ENCODE assay signal across 37 cellular contexts in genomic region chr17:51604299-51605020, GRCh38.
A peak's percentile ranks its signal among the peaks of the same experiment; 100 is the strongest.
DNase-seq lines count a peak whose midpoint lies in the region; ATAC-seq, FAIRE-seq and TF ChIP-seq lines count a peak whose summit lies in the region.
"Had no signal": no experiment of that assay in that cellular context is flagged by ENCODE, and none has a peak within 500 bp of the region (broad histone marks: within the 10 kb centered on the region; RNA-seq: fewer than 3 reads in every experiment).

No MANE protein-coding gene starts in this region.

- no TSS peak for BruUV-seq in HepG2 (replicated peaks; lab: Mats Ljungman, UMichigan)

- FAIRE-seq in HepG2 (lab: Jason Lieb, UNC), result no peak
- FAIRE-seq: A204.1, D721Med had no signal

- no peak for DNase-seq in heart left ventricle
- DNase-seq in left ventricle myocardium inferior, result no peak
- no peak for DNase-seq in left ventricle myocardium superior
- no peak for DNase-seq in Right ventricle myocardium inferior (ENCODE audit: missing footprints)
- no peak for DNase-seq in HepG2 (ENCODE audit: low spot score)
- no peak for DNase-seq in right lobe of liver
- DNase-seq in activated T-cell treated with anti-CD3 and anti-CD28 coated beads, Interleukin-2, amount 50 U/mL, for 24 hours, result no peak
- DNase-seq: 8988T; ACHN; AML-193; BE2C; C1 segment of cervical spinal cord; Caco-2; Calu3; CD4-positive, alpha-beta memory T cell; CD4-positive, alpha-beta T cell; CD4-positive, CD25-positive, alpha-beta regulatory T cell; CD8-positive, alpha-beta memory T cell; CD8-positive, alpha-beta T cell; COR-L47; DMS 273 treated with DMSO at 0.1 percent for 48 hours; DMS153; DMS53; DMS79; DMS79 treated with DMSO at 0.1 percent for 48 hours; DND-41; EL had no signal

- no peaks in the 10 kb centered on the region for H3K27me3 Mint-ChIP-seq in nephron (ENCODE audit: low read depth)
- H3K27me3 Mint-ChIP-seq in activated T-cell treated with anti-CD3 and anti-CD28 coated beads, Interleukin-2, amount 50 U/mL, for 24 hours, result no peaks in the 10 kb centered on the region
- H3K27me3 Mint-ChIP-seq: B cell; CD4-positive, alpha-beta T cell had no signal

- TF ChIP-seq EP300 in HepG2 (IDR thresholded peaks at IDR 0.05; ENCODE audit: low read depth in 2 of 2, low read length in 2 of 2) (no peak), HepG2 (CRISPR knock-in tag; IDR thresholded peaks at IDR 0.05; ENCODE audit: borderline replicate concordance) (no peak)

- no peak overlapping the region for H3K4me2 ChIP-seq in HepG2 (ENCODE audit: low read depth, low read length)
- H3K4me2 ChIP-seq: A549; BLaER1; BLaER1 treated with 17β-estradiol and CSF1 and Interleukin-3, amounts not matched to agents 10 nM and 100 nM had no signal

- H3K27me3 ChIP-seq in heart left ventricle, result no peaks in the 10 kb centered on the region
- no peaks in the 10 kb centered on the region for H3K27me3 ChIP-seq in left ventricle myocardium inferior (ENCODE audit: low read depth)
- H3K27me3 ChIP-seq in HepG2 (ENCODE audit: control insufficient read depth in 1 of 2, insufficient read depth in 2 of 2, low read length in 2 of 2), result 0 out of 5 replicates have a peak, but pooled peaks cover 0 to 4% of the 10 kb centered on the region in 2 experiments
- no peaks in the 10 kb centered on the region for H3K27me3 ChIP-seq in right lobe of liver
- H3K27me3 ChIP-seq: BE2C; BLaER1; BLaER1 treated with 17β-estradiol and CSF1 and Interleukin-3, amounts not matched to agents 10 nM and 100 nM had no signal

- peak overlapping the region in 2 of 3 experiments; percentile 70 to 88 for H3K27ac Mint-ChIP-seq in nephron
- no peak overlapping the region for H3K27ac Mint-ChIP-seq in activated T-cell treated with anti-CD3 and anti-CD28 coated beads, Interleukin-2, amount 50 U/mL, for 24 hours
- H3K27ac Mint-ChIP-seq: B cell; CD14-positive monocyte; CD4-positive, alpha-beta memory T cell; CD4-positive, alpha-beta T cell; CD4-positive, CD25-positive, alpha-beta regulatory T cell; CD8-positive, alpha-beta memory T cell; CD8-positive, alpha-beta T cell had no signal

- in situ Hi-C loops in HepG2 (cut with HindIII; ENCODE audit: extremely low pct_ligation_motif_present, low pct_unique_long_range_greater_than_20kb), result no loop called here

- H3K4me3 ChIP-seq in heart left ventricle, result no peak overlapping the region
- no peak overlapping the region for H3K4me3 ChIP-seq in left ventricle myocardium inferior
- no peak overlapping the region for H3K4me3 ChIP-seq in HepG2 (replicated peaks in 1 of 3; ENCODE audit: insufficient read depth in 1 of 3, low read depth in 2 of 3, low read length in 3 of 3)
- no peak overlapping the region for H3K4me3 ChIP-seq in right lobe of liver
- H3K4me3 ChIP-seq: A549; BLaER1; BLaER1 treated with 17β-estradiol and CSF1 and Interleukin-3, amounts not matched to agents 10 nM and 100 nM had no signal

- ATAC-seq in heart left ventricle (peak; percentile 38 to 78 (median 52)), left ventricle myocardium superior (peak; percentile 66), Right ventricle myocardium inferior (no peak), HepG2 (no peak), right lobe of liver (no peak)
- ATAC-seq: A549; CD8-positive, alpha-beta T cell had no signal

- intact Hi-C loops in heart left ventricle (cut with DNase I), result loop anchor here in 1 of 10 donors (10.0 kb wide), 1 partner anchor 70 kb away; no protein-coding TSS in a partner anchor
- intact Hi-C loops in left ventricle myocardium inferior (cut with micrococcal nuclease), result no loop called here
- intact Hi-C loops in left ventricle myocardium superior (cut with micrococcal nuclease), result no loop called here
- intact Hi-C loops in Right ventricle myocardium inferior (cut with DNase I), result no loop called here
- intact Hi-C loops in HepG2 (cut with micrococcal nuclease; ENCODE audit: unreplicated experiment), result no loop called here
- intact Hi-C loops in right lobe of liver (cut with DNase I), result no loop called here

- no peak overlapping the region for H2AFZ ChIP-seq in HepG2 (ENCODE audit: low read length)

- no peaks in the 10 kb centered on the region for H3K79me2 ChIP-seq in HepG2 (ENCODE audit: insufficient read depth, low read length)

- peaks cover 2% of the 10 kb centered on the region for H3K9me3 Mint-ChIP-seq in nephron
- no peaks in the 10 kb centered on the region for H3K9me3 Mint-ChIP-seq in activated T-cell treated with anti-CD3 and anti-CD28 coated beads, Interleukin-2, amount 50 U/mL, for 24 hours
- H3K9me3 Mint-ChIP-seq: CD4-positive, alpha-beta memory T cell; CD4-positive, alpha-beta T cell; CD8-positive, alpha-beta memory T cell; CD8-positive, alpha-beta T cell had no signal

- no peak overlapping the region for H3K4me3 Mint-ChIP-seq in nephron
- H3K4me3 Mint-ChIP-seq in activated T-cell treated with anti-CD3 and anti-CD28 coated beads, Interleukin-2, amount 50 U/mL, for 24 hours, result no peak overlapping the region
- H3K4me3 Mint-ChIP-seq: B cell; CD14-positive monocyte; CD4-positive, alpha-beta memory T cell; CD4-positive, alpha-beta T cell; CD4-positive, CD25-positive, alpha-beta regulatory T cell; CD8-positive, alpha-beta memory T cell; CD8-positive, alpha-beta T cell had no signal

- no peak overlapping the region for H3K27ac ChIP-seq in heart left ventricle
- no peak overlapping the region for H3K27ac ChIP-seq in left ventricle myocardium inferior (replicated peaks)
- no peak overlapping the region for H3K27ac ChIP-seq in HepG2 (ENCODE audit: extremely low read length, insufficient read depth, low read length)
- no peak overlapping the region for H3K27ac ChIP-seq in right lobe of liver
- H3K27ac ChIP-seq: 22Rv1; A549; BLaER1; BLaER1 treated with 17β-estradiol and CSF1 and Interleukin-3, amounts not matched to agents 10 nM and 100 nM; C4-2B had no signal

- H4K20me1 ChIP-seq in HepG2 (ENCODE audit: insufficient read depth, low read length), result no peaks in the 10 kb centered on the region
- H4K20me1 ChIP-seq: BLaER1; BLaER1 treated with 17β-estradiol and CSF1 and Interleukin-3, amounts not matched to agents 10 nM and 100 nM had no signal

- WGBS in heart left ventricle, 4 donors, result 19 to 28% (median 23%) methylated on average over 2 of the region's 2 CpGs
- 45% methylated on average over 2 of the region's 2 CpGs for WGBS in HepG2 (ENCODE audit: low lambda C conversion rate)
- 45% methylated on average over 2 of the region's 2 CpGs for WGBS in right lobe of liver (ENCODE audit: insufficient coverage, low coverage, low lambda C conversion rate, missing lambda C conversion rate)

- POLR2A ChIA-PET in HepG2 (lab: Yijun Ruan, JAX), result no interaction called here

- no peak for TF ChIP-seq CTCF in heart left ventricle (IDR thresholded peaks at IDR 0.05)
- TF ChIP-seq CTCF in left ventricle myocardium inferior (IDR thresholded peaks at IDR 0.05; ENCODE audit: borderline replicate concordance), result no peak
- TF ChIP-seq CTCF in HepG2 (CRISPR knock-in tag; IDR thresholded peaks at IDR 0.05), result no peak
- no peak for TF ChIP-seq CTCF in right lobe of liver (IDR thresholded peaks at IDR 0.05)
- TF ChIP-seq CTCF in nephron (IDR thresholded peaks at IDR 0.05; ENCODE audit: unreplicated experiment in 3 of 3), result no peak

- peaks cover 19% of the 10 kb centered on the region for H3K4me1 Mint-ChIP-seq in nephron
- no peaks in the 10 kb centered on the region for H3K4me1 Mint-ChIP-seq in activated T-cell treated with anti-CD3 and anti-CD28 coated beads, Interleukin-2, amount 50 U/mL, for 24 hours (ENCODE audit: low read depth)
- H3K4me1 Mint-ChIP-seq: B cell; CD14-positive monocyte; CD4-positive, alpha-beta memory T cell; CD4-positive, CD25-positive, alpha-beta regulatory T cell; CD8-positive, alpha-beta memory T cell had no signal

- no peaks in the 10 kb centered on the region for H3K36me3 Mint-ChIP-seq in nephron (ENCODE audit: low read depth)
- H3K36me3 Mint-ChIP-seq in activated T-cell treated with anti-CD3 and anti-CD28 coated beads, Interleukin-2, amount 50 U/mL, for 24 hours (ENCODE audit: low read depth), result no peaks in the 10 kb centered on the region
- H3K36me3 Mint-ChIP-seq: CD14-positive monocyte; CD4-positive, alpha-beta memory T cell; CD4-positive, CD25-positive, alpha-beta regulatory T cell; CD8-positive, alpha-beta memory T cell; CD8-positive, alpha-beta T cell had no signal

- H3K9ac ChIP-seq in HepG2 (ENCODE audit: insufficient read depth, low read depth, low read length), result no peak overlapping the region
- H3K9ac ChIP-seq: BLaER1; BLaER1 treated with 17β-estradiol and CSF1 and Interleukin-3, amounts not matched to agents 10 nM and 100 nM had no signal

- H3K4me1 ChIP-seq in heart left ventricle (peaks cover 0 to 4% (median 0%) of the 10 kb centered on the region in 12 donors), left ventricle myocardium inferior (peaks cover 14% of the 10 kb centered on the region), HepG2 (ENCODE audit: insufficient read depth, low read length) (peaks cover 16% of the 10 kb centered on the region), right lobe of liver (no peaks in the 10 kb centered on the region)
- H3K4me1 ChIP-seq: BE2C, BLaER1 had no signal

- no peak for TF ChIP-seq POLR2A in heart left ventricle (IDR thresholded peaks at IDR 0.05)
- no peak for TF ChIP-seq POLR2A in HepG2 (IDR thresholded peaks at IDR 0.05; ENCODE audit: insufficient read depth in 1 of 2, low read depth in 2 of 2, low read length in 2 of 2)
- TF ChIP-seq POLR2A in right lobe of liver (IDR thresholded peaks at IDR 0.05), result no peak

- H3K9me3 ChIP-seq in heart left ventricle, result no peaks in the 10 kb centered on the region
- no peaks in the 10 kb centered on the region for H3K9me3 ChIP-seq in left ventricle myocardium inferior (replicated peaks)
- no peaks in the 10 kb centered on the region for H3K9me3 ChIP-seq in HepG2 (ENCODE audit: low read length)
- no peaks in the 10 kb centered on the region for H3K9me3 ChIP-seq in right lobe of liver
- H3K9me3 ChIP-seq: A549; BE2C; BLaER1; BLaER1 treated with 17β-estradiol and CSF1 and Interleukin-3, amounts not matched to agents 10 nM and 100 nM; Caco-2 had no signal

- CTCF ChIA-PET in HepG2 (lab: Yijun Ruan, JAX; ENCODE audit: low intra/inter-chr PET ratio, low total read pairs), result no interaction called here

- no peaks in the 10 kb centered on the region for H3K36me3 ChIP-seq in heart left ventricle
- no peaks in the 10 kb centered on the region for H3K36me3 ChIP-seq in left ventricle myocardium inferior
- no peaks in the 10 kb centered on the region for H3K36me3 ChIP-seq in HepG2 (replicated peaks in 1 of 2; ENCODE audit: control insufficient read depth in 1 of 2, insufficient read depth in 2 of 2, low read length in 2 of 2)
- no peaks in the 10 kb centered on the region for H3K36me3 ChIP-seq in right lobe of liver
- H3K36me3 ChIP-seq: BE2C; BLaER1; BLaER1 treated with 17β-estradiol and CSF1 and Interleukin-3, amounts not matched to agents 10 nM and 100 nM had no signal

- TF ChIP-seq RAD21 in HepG2 (CRISPR knock-in tag; IDR thresholded peaks at IDR 0.05), result no peak

TF ChIP-seq in HepG2, 621 proteins besides CTCF, POLR2A, EP300 and RAD21:
- TF ChIP-seq MAFK (conservative IDR thresholded peaks at IDR 0.05 in 1 of 2, IDR thresholded peaks at IDR 0.05 in 1 of 2; ENCODE audit: low read length in 2 of 2) (peak; percentile 22 to 67; a peak in 2 of 4 replicates), NFRKB (IDR thresholded peaks at IDR 0.05) (no peak), MAFF (IDR thresholded peaks at IDR 0.05; ENCODE audit: low read depth, low read length) (peak; percentile 24; the same call in 1 of the 2 replicates)

Comparison
In these comparisons a context has a peak if more than half of its experiments do, and no peak if none do; other contexts are left out.
1. ATAC-seq: peak in heart left ventricle (4 of 4) and left ventricle myocardium superior (single experiment); none in Right ventricle myocardium inferior (single experiment), HepG2 (single experiment) and right lobe of liver (0 of 4).